In genomic region chr11:797300-798092, GRCh38 we compare ENCODE assay signal across 8 cellular contexts. TPM values are rescaled to one million over a fixed set of nuclear protein-coding genes. Genes with fewer than 3 reads are reported as not detected.
DNase-seq lines count a peak whose midpoint lies in the region; FAIRE-seq and TF ChIP-seq lines count a peak whose summit lies in the region.

No MANE protein-coding gene starts in this region.

- H3K4me1 ChIP-seq in HAP-1 (peaks cover 12% of the 10 kb centered on the region), MM.1S (ENCODE audit: low read length) (no peaks in the 10 kb centered on the region), SJSA1 (replicated peaks) (peaks cover 27% of the 10 kb centered on the region), thymus (ENCODE audit: control insufficient read depth, insufficient read depth, low read length) (peaks cover 21% of the 10 kb centered on the region)

- in situ Hi-C loops in HAP-1 (cut with MboI; ENCODE audit: low sequenced_read_pairs) = no loop called here

- WGBS in thymus = under 1% methylated on average over 57 of the region's 57 CpGs

- peaks cover 45% of the 10 kb centered on the region for H3K79me2 ChIP-seq in MM.1S (ENCODE audit: low read length)

- TF ChIP-seq CTCF in MM.1S (IDR thresholded peaks at IDR 0.05; ENCODE audit: low read length) = no peak

- no peaks in the 10 kb centered on the region for H3K9me3 ChIP-seq in HAP-1
- no peaks in the 10 kb centered on the region for H3K9me3 ChIP-seq in MM.1S (replicated peaks; ENCODE audit: insufficient read depth, low read length)
- H3K9me3 ChIP-seq in SJSA1 (replicated peaks) = no peaks in the 10 kb centered on the region
- H3K9me3 ChIP-seq in thymus (ENCODE audit: control insufficient read depth) = no peaks in the 10 kb centered on the region

- H4K20me1 ChIP-seq in MM.1S (ENCODE audit: insufficient read depth, low read length) = no peaks in the 10 kb centered on the region

- H3K4me3 ChIP-seq in HAP-1 = peak overlapping the region; percentile 80
- peak overlapping the region; percentile 84 for H3K4me3 ChIP-seq in MM.1S (ENCODE audit: low read length)
- H3K4me3 ChIP-seq in SJSA1 = peak overlapping the region; percentile 57
- peak overlapping the region; percentile 82 for H3K4me3 ChIP-seq in thymus (ENCODE audit: low read length)

- no peaks in the 10 kb centered on the region for H3K9me2 ChIP-seq in MM.1S (replicated peaks; ENCODE audit: insufficient read depth, low read length)

- FAIRE-seq in frontal cortex (lab: Jason Lieb, UNC) = no peak

- peak overlapping the region; percentile 69 for H2AFZ ChIP-seq in MM.1S (ENCODE audit: low read length)

- peaks cover 21% of the 10 kb centered on the region for H3F3A ChIP-seq in MM.1S (ENCODE audit: insufficient read depth, low read length)

- no peaks in the 10 kb centered on the region for H3K27me3 ChIP-seq in HAP-1 (ENCODE audit: low read depth)
- H3K27me3 ChIP-seq in MM.1S (replicated peaks; ENCODE audit: insufficient read depth, low read length) = no peaks in the 10 kb centered on the region
- no peaks in the 10 kb centered on the region for H3K27me3 ChIP-seq in SJSA1 (replicated peaks)
- no peaks in the 10 kb centered on the region for H3K27me3 ChIP-seq in thymus (ENCODE audit: control insufficient read depth, insufficient read depth)

- DNase-seq in EH (ENCODE audit: low read depth) (peak; percentile 87), HAP-1 (ENCODE audit: low spot score in 2 of 2) (peak; percentile 80 to 88), MM.1S (peak; percentile 78), SJSA1 (ENCODE audit: low read depth in 1 of 2, low spot score in 2 of 2) (peak; percentile 71 to 76), frontal cortex (ENCODE audit: low spot score in 2 of 2) (peak; percentile 83 to 84), nucleus accumbens (lab: John Stamatoyannopoulos, UW) (peak in 49 of 56 donors; percentile 35 to 86 (median 71))
- DNase-seq in activated naive CD4-positive, alpha-beta T cell (lab: John Stamatoyannopoulos, UW) = peak; percentile 36 to 69 (median 54)

- H3K36me3 ChIP-seq in HAP-1 (replicated peaks) = peaks cover 45% of the 10 kb centered on the region
- H3K36me3 ChIP-seq in MM.1S (replicated peaks; ENCODE audit: insufficient read depth, low read length) = no peaks in the 10 kb centered on the region
- H3K36me3 ChIP-seq in SJSA1 = no peaks in the 10 kb centered on the region
- H3K36me3 ChIP-seq in thymus (ENCODE audit: control insufficient read depth, insufficient read depth) = peaks cover 54% of the 10 kb centered on the region

- peak overlapping the region; percentile 85 for H3K9ac ChIP-seq in MM.1S (ENCODE audit: low read length)

- H3K4me2 ChIP-seq in MM.1S (ENCODE audit: low read depth, low read length) = peak overlapping the region; percentile 100

- H3K27ac ChIP-seq in MM.1S (ENCODE audit: low read length) = peak overlapping the region; percentile 67; the same call in 1 of the 2 replicates
- H3K27ac ChIP-seq in SJSA1 = peak overlapping the region; percentile 40
- H3K27ac ChIP-seq in thymus (ENCODE audit: low read depth) = peak overlapping the region; percentile 92

RNA-seq across cellular contexts. Expression of gene SLC25A22, which starts 0.6 kb away (rescaled TPM):
- total RNA-seq in SJSA1 (2014; rRNA removed; shearing (Covaris generic)) = 5.1 and 11.1 TPM in 2 replicates
- 14.7 TPM for total RNA-seq in frontal cortex
- 11.8 TPM for polyA plus RNA-seq in thymus

RNA-seq across cellular contexts. Expression of gene PIDD1, which starts 7.5 kb away (rescaled TPM):
- total RNA-seq in SJSA1 (2014; rRNA removed; shearing (Covaris generic)) = 2.1 and 2.4 TPM in 2 replicates
- 5.7 TPM for total RNA-seq in frontal cortex
- 46.0 TPM for polyA plus RNA-seq in thymus

RNA-seq across cellular contexts. Expression of gene CEND1, which starts 7.6 kb away (rescaled TPM):
- 0.21 and 0.88 TPM in 2 replicates for total RNA-seq in SJSA1 (2014; rRNA removed; shearing (Covaris generic))
- 7.3 TPM for total RNA-seq in frontal cortex
- polyA plus RNA-seq in thymus = 0.25 TPM

RNA-seq across cellular contexts. Expression of gene RPLP2, which starts 12.3 kb away (rescaled TPM):
- 504 and 706 TPM in 2 replicates for total RNA-seq in SJSA1 (2014; rRNA removed; shearing (Covaris generic))
- total RNA-seq in frontal cortex = 210 TPM
- 2,667 TPM for polyA plus RNA-seq in thymus

RNA-seq across cellular contexts. Expression of gene GATD1, which starts 20.2 kb away (rescaled TPM):
- total RNA-seq in SJSA1 (2014; rRNA removed; shearing (Covaris generic)) = 7.0 and 12.4 TPM in 2 replicates
- 21.2 TPM for total RNA-seq in frontal cortex
- polyA plus RNA-seq in thymus = 31.2 TPM

Comparison
In these comparisons a context has a peak if more than half of its experiments do, and no peak if none do; other contexts are left out.
1. Peak in every context shown above with its lines: DNase-seq, H3K4me3 ChIP-seq and H3K27ac ChIP-seq.
2. H3K27ac ChIP-seq: peak in every context shown above with its lines; median percentile 92 in thymus; 67 in MM.1S; 40 in SJSA1.